In the genomic region with DNA sequence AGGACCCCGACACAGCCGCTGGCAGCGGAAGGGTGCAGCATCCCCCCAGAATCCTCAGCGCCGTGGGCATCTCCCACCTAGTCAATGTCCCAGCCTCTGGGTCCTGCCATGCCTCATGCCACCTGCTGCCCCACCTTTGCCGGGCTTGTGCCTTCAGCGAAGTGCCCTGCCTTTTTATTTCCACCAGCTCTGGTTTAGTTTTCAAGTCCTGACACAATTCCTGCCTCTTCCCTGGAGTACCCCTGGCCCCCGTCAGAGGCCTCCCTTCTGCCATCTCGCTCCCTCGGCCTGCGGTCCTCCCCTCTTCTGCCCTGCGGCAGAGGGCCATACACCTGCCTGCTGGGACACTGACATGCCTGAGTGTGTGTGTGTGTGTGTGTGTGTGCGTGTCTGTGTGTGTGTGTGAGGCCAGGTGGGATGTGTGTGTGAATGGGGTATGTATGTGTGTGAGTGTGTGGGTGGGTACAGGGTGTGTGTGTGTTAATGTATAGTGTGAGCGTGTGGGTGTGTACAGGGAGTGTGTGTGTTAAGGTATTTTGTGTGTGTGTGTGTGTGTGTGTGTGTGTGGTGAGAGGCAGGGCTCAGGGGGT, we compare ENCODE assay signal across 14 cellular contexts.
A peak's percentile ranks its signal among the peaks of the same experiment; 100 is the strongest.
DNase-seq lines count a peak whose midpoint lies in the region; ATAC-seq and TF ChIP-seq lines count a peak whose summit lies in the region.
"Had no signal": no experiment of that assay in that cellular context is flagged by ENCODE, and none has a peak within 500 bp of the region (broad histone marks: within the 10 kb centered on the region; RNA-seq: fewer than 3 reads in every experiment).

No MANE protein-coding gene starts in this region.

- H3K36me3 ChIP-seq in HEK293 (ENCODE audit: control insufficient read depth in 2 of 2, insufficient read depth in 1 of 2, low read length in 2 of 2) = no peaks in the 10 kb centered on the region
- no peaks in the 10 kb centered on the region for H3K36me3 ChIP-seq in lower lobe of right lung
- no peaks in the 10 kb centered on the region for H3K36me3 ChIP-seq in psoas muscle (ENCODE audit: insufficient read depth in 1 of 2, low read depth in 1 of 2)
- H3K36me3 ChIP-seq: SJCRH30 had no signal

- no peak overlapping the region for H3K4me3 ChIP-seq in HEK293 (ENCODE audit: low read depth, low read length)
- no peak overlapping the region for H3K4me3 ChIP-seq in lower lobe of right lung
- no peak overlapping the region for H3K4me3 ChIP-seq in psoas muscle
- H3K4me3 ChIP-seq: SJCRH30 had no signal

- no peak for TF ChIP-seq CTCF in HEK293 (tag by site-specific recombination; IDR thresholded peaks at IDR 0.05)
- no peak for TF ChIP-seq CTCF in RWPE1 (conservative IDR thresholded peaks at IDR 0.05; ENCODE audit: low read depth)
- no peak for TF ChIP-seq CTCF in lower lobe of right lung (IDR thresholded peaks at IDR 0.05)
- no peak for TF ChIP-seq CTCF in psoas muscle (IDR thresholded peaks at IDR 0.05)

- H3K27me3 ChIP-seq in lower lobe of right lung (ENCODE audit: low read depth) (no peaks in the 10 kb centered on the region), psoas muscle (ENCODE audit: insufficient read depth in 3 of 3, low read length in 2 of 3) (no peaks in the 10 kb centered on the region)

- POLR2A ChIA-PET in HEK293 (lab: Yijun Ruan, JAX) = no interaction called here
- POLR2A ChIA-PET in RWPE1 (lab: Yijun Ruan, JAX; ENCODE audit: low non-redundant PET) = no interaction called here

- no peak for ATAC-seq in lower lobe of right lung
- no peak for ATAC-seq in sciatic nerve
- no peak for ATAC-seq in psoas muscle

- H3K9me3 ChIP-seq in HEK293 (ENCODE audit: control insufficient read depth, insufficient read depth, low read depth, low read length) (no peaks in the 10 kb centered on the region), lower lobe of right lung (no peaks in the 10 kb centered on the region), psoas muscle (peaks cover 5% of the 10 kb centered on the region)
- H3K9me3 ChIP-seq: SJCRH30 had no signal

- H3K27ac ChIP-seq in HEK293 (ENCODE audit: extremely low read depth, low read depth, low read length) (no peak overlapping the region), RWPE1 (0 out of 2 replicates have a peak overlapping the region, but pooled peaks have one; percentile 6), lower lobe of right lung (no peak overlapping the region), caudate nucleus (ENCODE audit: low read depth, low read length) (no peak overlapping the region), psoas muscle (no peak overlapping the region)
- H3K27ac ChIP-seq: SJCRH30 had no signal

- 86 to 96% (median 87%) methylated on average over 14 of the region's 14 CpGs for WGBS in psoas muscle, 3 donors

- DNase-seq in RWPE1 (ENCODE audit: low spot score) (no peak), lower lobe of right lung (peak; percentile 34), sciatic nerve (ENCODE audit: low spot score) (peak; percentile 50), caudate nucleus (lab: John Stamatoyannopoulos, UW) (no peak), psoas muscle (no peak), GOT3 (lab: John Stamatoyannopoulos, UW) (no peak), DMS153 (lab: John Stamatoyannopoulos, UW) (no peak)
- DNase-seq: CD8-positive, alpha-beta memory T cell; H7; NCI-H1417; NCI-H2029 treated with DMSO at 0.1 percent for 48 hours; NCI-H524; SJCRH30 had no signal

- intact Hi-C loops in lower lobe of right lung (cut with DNase I) (no loop called here), sciatic nerve (cut with DNase I) (no loop called here), psoas muscle (cut with DNase I) (no loop called here)

- H3K4me1 ChIP-seq in HEK293 (ENCODE audit: control insufficient read depth, insufficient read depth, low read length) (no peaks in the 10 kb centered on the region), lower lobe of right lung (peaks cover 19% of the 10 kb centered on the region), psoas muscle (no peaks in the 10 kb centered on the region)

- CTCF ChIA-PET in HEK293 (lab: Yijun Ruan, JAX) (interaction anchor here (0.7 to 1.3 kb wide), 3 partner anchors 20 to 213 kb away, joined by 3 to 5 read pairs (median 4); no protein-coding TSS in a partner anchor), RWPE1 (lab: Yijun Ruan, JAX) (interaction anchor here (0.6 kb wide), 1 partner anchor 134 kb away, joined by 3 read pairs; no protein-coding TSS in a partner anchor)

TF ChIP-seq in HEK293, 187 proteins besides CTCF, POLR2A, EP300 and RAD21 (continues in another document):
- TF ChIP-seq, protein P1, sequence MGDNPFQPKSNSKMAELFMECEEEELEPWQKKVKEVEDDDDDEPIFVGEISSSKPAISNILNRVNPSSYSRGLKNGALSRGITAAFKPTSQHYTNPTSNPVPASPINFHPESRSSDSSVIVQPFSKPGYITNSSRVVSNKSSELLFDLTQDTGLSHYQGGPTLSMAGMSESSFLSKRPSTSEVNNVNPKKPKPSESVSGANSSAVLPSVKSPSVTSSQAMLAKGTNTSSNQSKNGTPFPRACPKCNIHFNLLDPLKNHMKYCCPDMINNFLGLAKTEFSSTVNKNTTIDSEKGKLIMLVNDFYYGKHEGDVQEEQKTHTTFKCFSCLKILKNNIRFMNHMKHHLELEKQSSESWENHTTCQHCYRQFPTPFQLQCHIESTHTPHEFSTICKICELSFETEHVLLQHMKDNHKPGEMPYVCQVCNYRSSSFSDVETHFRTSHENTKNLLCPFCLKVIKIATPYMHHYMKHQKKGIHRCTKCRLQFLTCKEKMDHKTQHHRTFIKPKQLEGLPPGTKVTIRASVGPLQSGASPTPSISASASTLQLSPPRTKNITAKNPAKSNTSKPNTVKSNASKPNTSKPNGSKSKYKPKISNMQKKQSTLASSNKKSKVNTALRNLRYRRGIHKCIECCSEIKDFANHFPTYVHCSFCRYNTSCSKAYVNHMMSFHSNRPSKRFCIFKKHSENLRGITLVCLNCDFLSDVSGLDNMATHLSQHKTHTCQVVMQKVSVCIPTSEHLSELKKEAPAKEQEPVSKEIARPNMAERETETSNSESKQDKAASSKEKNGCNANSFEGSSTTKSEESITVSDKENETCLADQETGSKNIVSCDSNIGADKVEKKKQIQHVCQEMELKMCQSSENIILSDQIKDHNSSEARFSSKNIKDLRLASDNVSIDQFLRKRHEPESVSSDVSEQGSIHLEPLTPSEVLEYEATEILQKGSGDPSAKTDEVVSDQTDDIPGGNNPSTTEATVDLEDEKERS (tag by site-specific recombination; IDR thresholded peaks at IDR 0.05) = no peak
- no peak for TF ChIP-seq REPIN1 (tag by site-specific recombination; IDR thresholded peaks at IDR 0.05; ENCODE audit: low read depth)
- TF ChIP-seq ZBTB7A (tag by site-specific recombination; IDR thresholded peaks at IDR 0.05; ENCODE audit: low read depth) = 0 out of 2 replicates have a peak, but pooled peaks have one; percentile 40
- peak; percentile 98 for TF ChIP-seq EGR2 (tag by site-specific recombination; IDR thresholded peaks at IDR 0.05; ENCODE audit: low read depth)
- TF ChIP-seq ZFHX2 (tag by site-specific recombination; conservative IDR thresholded peaks at IDR 0.05) = peak; percentile 99
- no peak for TF ChIP-seq ZSCAN30 (tag by site-specific recombination; IDR thresholded peaks at IDR 0.05)
- TF ChIP-seq, protein P2, sequence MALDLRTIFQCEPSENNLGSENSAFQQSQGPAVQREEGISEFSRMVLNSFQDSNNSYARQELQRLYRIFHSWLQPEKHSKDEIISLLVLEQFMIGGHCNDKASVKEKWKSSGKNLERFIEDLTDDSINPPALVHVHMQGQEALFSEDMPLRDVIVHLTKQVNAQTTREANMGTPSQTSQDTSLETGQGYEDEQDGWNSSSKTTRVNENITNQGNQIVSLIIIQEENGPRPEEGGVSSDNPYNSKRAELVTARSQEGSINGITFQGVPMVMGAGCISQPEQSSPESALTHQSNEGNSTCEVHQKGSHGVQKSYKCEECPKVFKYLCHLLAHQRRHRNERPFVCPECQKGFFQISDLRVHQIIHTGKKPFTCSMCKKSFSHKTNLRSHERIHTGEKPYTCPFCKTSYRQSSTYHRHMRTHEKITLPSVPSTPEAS (tag by site-specific recombination; IDR thresholded peaks at IDR 0.05) = peak; percentile 97
- TF ChIP-seq ZNF248 (tag by site-specific recombination; IDR thresholded peaks at IDR 0.05) = no peak
- TF ChIP-seq ZNF701 (tag by site-specific recombination; IDR thresholded peaks at IDR 0.05) = no peak
- TF ChIP-seq, protein P3, sequence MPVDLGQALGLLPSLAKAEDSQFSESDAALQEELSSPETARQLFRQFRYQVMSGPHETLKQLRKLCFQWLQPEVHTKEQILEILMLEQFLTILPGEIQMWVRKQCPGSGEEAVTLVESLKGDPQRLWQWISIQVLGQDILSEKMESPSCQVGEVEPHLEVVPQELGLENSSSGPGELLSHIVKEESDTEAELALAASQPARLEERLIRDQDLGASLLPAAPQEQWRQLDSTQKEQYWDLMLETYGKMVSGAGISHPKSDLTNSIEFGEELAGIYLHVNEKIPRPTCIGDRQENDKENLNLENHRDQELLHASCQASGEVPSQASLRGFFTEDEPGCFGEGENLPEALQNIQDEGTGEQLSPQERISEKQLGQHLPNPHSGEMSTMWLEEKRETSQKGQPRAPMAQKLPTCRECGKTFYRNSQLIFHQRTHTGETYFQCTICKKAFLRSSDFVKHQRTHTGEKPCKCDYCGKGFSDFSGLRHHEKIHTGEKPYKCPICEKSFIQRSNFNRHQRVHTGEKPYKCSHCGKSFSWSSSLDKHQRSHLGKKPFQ (tag by site-specific recombination; IDR thresholded peaks at IDR 0.05) = peak; percentile 87
- no peak for TF ChIP-seq ZNF16 (tag by site-specific recombination; IDR thresholded peaks at IDR 0.05; ENCODE audit: low read depth)
- TF ChIP-seq, protein P4, sequence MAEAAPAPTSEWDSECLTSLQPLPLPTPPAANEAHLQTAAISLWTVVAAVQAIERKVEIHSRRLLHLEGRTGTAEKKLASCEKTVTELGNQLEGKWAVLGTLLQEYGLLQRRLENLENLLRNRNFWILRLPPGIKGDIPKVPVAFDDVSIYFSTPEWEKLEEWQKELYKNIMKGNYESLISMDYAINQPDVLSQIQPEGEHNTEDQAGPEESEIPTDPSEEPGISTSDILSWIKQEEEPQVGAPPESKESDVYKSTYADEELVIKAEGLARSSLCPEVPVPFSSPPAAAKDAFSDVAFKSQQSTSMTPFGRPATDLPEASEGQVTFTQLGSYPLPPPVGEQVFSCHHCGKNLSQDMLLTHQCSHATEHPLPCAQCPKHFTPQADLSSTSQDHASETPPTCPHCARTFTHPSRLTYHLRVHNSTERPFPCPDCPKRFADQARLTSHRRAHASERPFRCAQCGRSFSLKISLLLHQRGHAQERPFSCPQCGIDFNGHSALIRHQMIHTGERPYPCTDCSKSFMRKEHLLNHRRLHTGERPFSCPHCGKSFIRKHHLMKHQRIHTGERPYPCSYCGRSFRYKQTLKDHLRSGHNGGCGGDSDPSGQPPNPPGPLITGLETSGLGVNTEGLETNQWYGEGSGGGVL (tag by site-specific recombination; IDR thresholded peaks at IDR 0.05) = peak; percentile 25; the same call in 1 of the 2 replicates
- peak; percentile 62; the same call in 1 of the 2 replicates for TF ChIP-seq ZNF302 (tag by site-specific recombination; IDR thresholded peaks at IDR 0.05; ENCODE audit: low read depth)
- TF ChIP-seq ZBTB20 (tag by site-specific recombination; IDR thresholded peaks at IDR 0.05) = 0 out of 2 replicates have a peak, but pooled peaks have one; percentile 20
- TF ChIP-seq KLF16 (tag by site-specific recombination; IDR thresholded peaks at IDR 0.05) = no peak

Comparison
In these comparisons a context has a peak if more than half of its experiments do, and no peak if none do; other contexts are left out.
1. DNase-seq: peak in lower lobe of right lung (single experiment) and sciatic nerve (single experiment); none in RWPE1 (single experiment), caudate nucleus (0 of 61), psoas muscle (0 of 2), GOT3 (single experiment) and DMS153 (single experiment).